In genomic region chr12:43694879-43695278, GRCh38 we compare ENCODE assay signal across 33 cellular contexts.
"Had no signal": no experiment of that assay in that cellular context is flagged by ENCODE, and none has a peak within 500 bp of the region (broad histone marks: within the 10 kb centered on the region; RNA-seq: fewer than 3 reads in every experiment).

No MANE protein-coding gene starts in this region.

- H3K4me3 ChIP-seq: MG63, SJCRH30, SK-N-MC had no signal

- ATAC-seq: activated naive CD8-positive, alpha-beta T cell treated with anti-CD3 and anti-CD28 coated beads, Interleukin-2, amount 50 U/mL, for 24 hours; activated T-cell treated with anti-CD3 and anti-CD28 coated beads, Interleukin-2, amount 50 U/mL, for 4 hours had no signal

- H3K27ac ChIP-seq: SJCRH30, SK-N-MC, VCaP had no signal

- DNase-seq: activated B cell treated with CpG ODN at 0.5 μM for 24 hours; activated CD4-positive, alpha-beta memory T cell treated with anti-CD3 and anti-CD28 coated beads for 36 hours; activated CD4-positive, alpha-beta T cell treated with anti-CD3 and anti-CD28 coated beads for 4 hours; activated CD4-positive, alpha-beta T cell treated with anti-CD3 and anti-CD28 coated beads, Interleukin-2, amount 50 U/mL, for 1 hour; activated CD4-positive, CD25-positive, alpha-beta regulatory T cell treated with anti-CD3 and anti-CD28 coated beads, Interleukin-2, amount 50 U/mL, for 72 hours; activated CD8-positive, alpha-beta memory T cell treated with anti-CD3 and anti-CD28 coated beads, Interleukin-2, amount 50 U/mL, for 4 hours; activated naive CD4-positive, alpha-beta T cell treated with anti-CD3 and anti-CD28 coated beads, Interleukin-2, amount 10 ng/mL, durations not matched to agents 7 days and 5 days; activated naive CD8-positive, alpha-beta T cell treated with anti-CD3 and anti-CD28 coated beads, Interleukin-2, amount 50 U/mL, for 24 hours; activated T-cell treated with anti-CD3 and anti-CD28 coated beads for 4 hours; activated T-cell treated with anti-CD3 and anti-CD28 coated beads, Interleukin-2, amount 50 U/mL, for 4 hours; anterior cingulate cortex; caudate nucleus; cerebellar nuclear complex; Kasumi-1; KG1; MG63; MV-4-11; NCI-H1092; NCI-H1436 treated with DMSO at 0.1 percent for 48 hours; NCI-H1694 treated with DMSO at 0.1 percent for 48 hours; NCI-H2029; NCI-H2171 treated with DMSO at 0.1 percent for 48 hours; NCI-H2227 treated with DMSO at 0.1 percent for 48 hours; NCI-H446; NCI-H510A treated with DMSO at 0.1 percent for 48 hours; NCI-H526 treated with DMSO at 0.1 percent for 48 hours; Right ventricle myocardium superior; SJCRH30; T1000 had no signal

- H3K27me3 ChIP-seq: MG63, SJCRH30 had no signal

- FAIRE-seq: bronchial epithelial cell, colon had no signal

- H3K9me3 ChIP-seq: MG63, SJCRH30 had no signal

- H3K36me3 ChIP-seq: MG63, SJCRH30 had no signal
